ENCODE assay signal across 18 cellular contexts in the genomic region with DNA sequence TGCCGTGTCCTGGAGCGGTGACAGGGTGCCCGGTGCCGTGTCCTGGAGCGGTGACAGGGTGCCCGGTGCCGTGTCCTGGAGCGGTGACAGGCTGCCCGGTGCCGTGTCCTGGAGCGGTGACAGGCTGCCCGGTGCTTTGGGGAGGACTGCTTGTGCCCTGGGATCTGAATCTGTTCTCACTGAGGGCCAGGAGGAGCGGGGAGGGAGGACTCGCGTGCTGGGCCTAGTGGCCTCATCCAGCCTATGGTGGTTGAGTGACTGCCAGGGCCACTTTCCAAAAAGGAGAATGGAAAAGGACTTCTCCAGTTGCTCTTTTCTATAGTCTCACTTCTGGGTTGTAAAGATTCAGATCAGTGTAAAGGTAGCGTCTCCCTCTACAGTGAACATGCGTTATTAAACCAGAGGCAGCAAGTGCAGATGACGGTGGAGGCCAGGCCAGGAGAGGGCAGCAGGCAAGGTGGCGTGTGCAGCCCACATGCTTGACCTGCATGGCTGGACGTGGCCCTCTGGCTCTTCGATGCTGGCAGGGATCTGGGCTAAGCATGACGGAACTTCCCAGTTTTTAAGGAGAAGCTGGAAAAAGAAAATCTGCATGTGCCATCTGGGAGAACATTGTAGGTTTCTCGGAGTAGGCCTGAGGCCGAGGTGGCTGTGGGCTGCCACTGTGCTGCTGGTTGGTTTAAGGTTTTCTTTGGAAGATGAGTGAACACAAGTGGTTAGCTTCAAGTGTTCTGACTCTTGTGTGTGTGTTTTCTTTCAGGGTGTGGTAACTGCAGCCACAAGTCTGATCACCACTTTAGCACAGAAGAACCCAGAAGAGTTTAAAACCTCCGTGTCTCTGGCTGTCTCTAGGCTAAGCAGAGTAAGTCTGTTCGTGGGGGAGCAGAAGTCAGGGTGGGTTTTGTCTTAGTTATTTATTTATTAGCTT. TPM values are rescaled to one million over a fixed set of nuclear protein-coding genes. Genes with fewer than 3 reads are reported as not detected.
DNase-seq lines count a peak whose midpoint lies in the region; ATAC-seq and TF ChIP-seq lines count a peak whose summit lies in the region.
"Had no signal": no experiment of that assay in that cellular context is flagged by ENCODE, and none has a peak within 500 bp of the region (broad histone marks: within the 10 kb centered on the region; RNA-seq: fewer than 3 reads in every experiment).

No MANE protein-coding gene starts in this region.

- H3K4me3 ChIP-seq in ascending aorta = no peak overlapping the region
- no peak overlapping the region for H3K4me3 ChIP-seq in skeletal muscle tissue (ENCODE audit: low read length in 3 of 3)
- H3K4me3 ChIP-seq in colonic mucosa = no peak overlapping the region
- H3K4me3 ChIP-seq: body of pancreas had no signal

- peaks cover 49 to 62% of the 10 kb centered on the region in 2 donors for H3K36me3 ChIP-seq in ascending aorta
- peaks cover 35 to 41% (median 38%) of the 10 kb centered on the region in 3 donors for H3K36me3 ChIP-seq in skeletal muscle tissue (ENCODE audit: control insufficient read depth in 3 of 3, insufficient read depth in 3 of 3, low read length in 3 of 3)
- H3K36me3 ChIP-seq in colonic mucosa = no peaks in the 10 kb centered on the region

- ATAC-seq in HG02852 (IDR thresholded peaks at IDR 0.05; ENCODE audit: unreplicated experiment) = no peak
- ATAC-seq in GM21367 (IDR thresholded peaks at IDR 0.05; ENCODE audit: unreplicated experiment) = no peak
- ATAC-seq: activated CD8-positive, alpha-beta T cell treated with anti-CD3 and anti-CD28 coated beads for 36 hours; activated T-helper 17 cell treated with anti-CD3 and anti-CD28 coated beads, Interleukin-2, amount 50 U/mL, for 72 hours; body of pancreas; effector memory CD8-positive, alpha-beta T cell had no signal

- H3K4me1 ChIP-seq in ascending aorta = peaks cover 0 to 5% of the 10 kb centered on the region in 2 donors
- H3K4me1 ChIP-seq in skeletal muscle tissue (ENCODE audit: control insufficient read depth in 3 of 3, insufficient read depth in 3 of 3, low read length in 3 of 3) = peaks cover 14 to 53% (median 17%) of the 10 kb centered on the region in 3 donors
- peaks cover 4% of the 10 kb centered on the region for H3K4me1 ChIP-seq in colonic mucosa

- peaks cover 0 to 8% (median 0%) of the 10 kb centered on the region in 3 donors for H3K27me3 Mint-ChIP-seq in immature natural killer cell (ENCODE audit: low read depth in 3 of 3)
- H3K27me3 Mint-ChIP-seq: activated CD8-positive, alpha-beta T cell treated with anti-CD3 and anti-CD28 coated beads for 36 hours; activated T-helper 17 cell treated with anti-CD3 and anti-CD28 coated beads, Interleukin-2, amount 50 U/mL, for 72 hours; effector memory CD8-positive, alpha-beta T cell had no signal

- H3K9me3 ChIP-seq in ascending aorta (no peaks in the 10 kb centered on the region), skeletal muscle tissue (ENCODE audit: control insufficient read depth in 3 of 3, low read length in 3 of 3) (no peaks in the 10 kb centered on the region), colonic mucosa (no peaks in the 10 kb centered on the region)
- H3K9me3 ChIP-seq: body of pancreas had no signal

- TF ChIP-seq CTCF in ascending aorta (IDR thresholded peaks at IDR 0.05) (peak in 1 of 3 experiments; percentile 28), colonic mucosa (IDR thresholded peaks at IDR 0.05) (no peak)

- peaks cover 36 to 53% of the 10 kb centered on the region in 2 donors for H3K4me1 Mint-ChIP-seq in immature natural killer cell

- intact Hi-C loops in ascending aorta (cut with DNase I) (no loop called here), colonic mucosa (cut with DNase I) (no loop called here)

- H3K27ac ChIP-seq in ascending aorta (peak overlapping the region; percentile 19 to 40), skeletal muscle tissue (ENCODE audit: low read depth, low read length) (peak overlapping the region; percentile 77), colonic mucosa (no peak overlapping the region)
- H3K27ac ChIP-seq: body of pancreas had no signal

- H3K9ac ChIP-seq in skeletal muscle tissue (ENCODE audit: low read depth in 1 of 3, low read length in 3 of 3) (peak overlapping the region in 1 of 3 donors; percentile 50), colonic mucosa (ENCODE audit: low read depth in 2 of 2, low read length in 2 of 2) (no peak overlapping the region)

- H3K27me3 ChIP-seq in ascending aorta (no peaks in the 10 kb centered on the region), skeletal muscle tissue (ENCODE audit: control insufficient read depth in 3 of 3, insufficient read depth in 3 of 3, low read length in 3 of 3) (no peaks in the 10 kb centered on the region), colonic mucosa (no peaks in the 10 kb centered on the region)
- H3K27me3 ChIP-seq: body of pancreas had no signal

- peak overlapping the region in 4 of 5 donors; percentile 66 to 78 (median 67) for H3K4me3 Mint-ChIP-seq in immature natural killer cell
- H3K4me3 Mint-ChIP-seq: activated CD8-positive, alpha-beta T cell treated with anti-CD3 and anti-CD28 coated beads for 36 hours; activated T-helper 17 cell treated with anti-CD3 and anti-CD28 coated beads, Interleukin-2, amount 50 U/mL, for 72 hours; effector memory CD8-positive, alpha-beta T cell had no signal

- H3K27ac Mint-ChIP-seq in immature natural killer cell = peak overlapping the region; percentile 67 to 89 (median 85)
- H3K27ac Mint-ChIP-seq: activated CD8-positive, alpha-beta T cell treated with anti-CD3 and anti-CD28 coated beads for 36 hours; activated T-helper 17 cell treated with anti-CD3 and anti-CD28 coated beads, Interleukin-2, amount 50 U/mL, for 72 hours had no signal

- peaks cover 5 to 13% (median 11%) of the 10 kb centered on the region in 3 donors for H3K36me3 Mint-ChIP-seq in immature natural killer cell

- peak in 2 of 3 experiments; percentile 1 to 61 for DNase-seq in NCI-H1417 (lab: John Stamatoyannopoulos, UW)
- DNase-seq in NCI-H1417 treated with DMSO at 0.1 percent for 48 hours (lab: John Stamatoyannopoulos, UW) = no peak
- DNase-seq in ascending aorta (ENCODE audit: low spot score in 2 of 2) = no peak
- DNase-seq in immature natural killer cell = peak in 2 of 3 donors; percentile 20 to 43
- no peak for DNase-seq in colonic mucosa
- DNase-seq: activated CD8-positive, alpha-beta T cell treated with anti-CD3 and anti-CD28 coated beads for 36 hours; effector memory CD8-positive, alpha-beta T cell; NCI-H1930; right cardiac atrium; SIG-M5; stimulated activated CD4-positive, alpha-beta T cell treated with anti-CD3 and anti-CD28 coated beads, Interleukin-4, amount 100 ng/mL, for 24 hours; stimulated activated naive CD4-positive, alpha-beta T cell had no signal

- peaks cover 0 to 1% (median 0%) of the 10 kb centered on the region in 6 donors for H3K9me3 Mint-ChIP-seq in immature natural killer cell
- H3K9me3 Mint-ChIP-seq: activated CD8-positive, alpha-beta T cell treated with anti-CD3 and anti-CD28 coated beads for 36 hours; activated T-helper 17 cell treated with anti-CD3 and anti-CD28 coated beads, Interleukin-2, amount 50 U/mL, for 72 hours; effector memory CD8-positive, alpha-beta T cell had no signal

RNA-seq across cellular contexts. Expression of a gene that starts 55.0 kb away (rescaled TPM):
- total RNA-seq in ascending aorta (118 TPM), skeletal muscle tissue (17.7 TPM), colonic mucosa (10 to 100 TPM; 69.4 to 72.5 TPM)
- 10 to 100 TPM in 1 of 3 donors, 1 to 10 TPM in 2; 2.5 to 11.0 (median 7.1) TPM for polyA plus RNA-seq in immature natural killer cell

RNA-seq across cellular contexts. Expression of a gene that starts 55.8 kb away (rescaled TPM):
- total RNA-seq in ascending aorta = not detected
- not detected for polyA plus RNA-seq in immature natural killer cell
- total RNA-seq in skeletal muscle tissue = not detected
- total RNA-seq in colonic mucosa = under 1 TPM in 1 of 2 donors, not detected in 1; 0.10 TPM
- total RNA-seq: activated CD8-positive, alpha-beta T cell treated with anti-CD3 and anti-CD28 coated beads for 36 hours; activated T-helper 17 cell treated with anti-CD3 and anti-CD28 coated beads, Interleukin-2, amount 50 U/mL, for 72 hours; right cardiac atrium had no signal
- polyA plus RNA-seq: keratinocyte had no signal

Comparison
In these comparisons a context has a peak if more than half of its experiments do, and no peak if none do; other contexts are left out.
1. DNase-seq: peak in NCI-H1417 (2 of 3) and immature natural killer cell (2 of 3); none in NCI-H1417 treated with DMSO at 0.1 percent for 48 hours (single experiment), ascending aorta (0 of 2) and colonic mucosa (single experiment).